ENCODE assay signal across 10 cellular contexts in the genomic region with DNA sequence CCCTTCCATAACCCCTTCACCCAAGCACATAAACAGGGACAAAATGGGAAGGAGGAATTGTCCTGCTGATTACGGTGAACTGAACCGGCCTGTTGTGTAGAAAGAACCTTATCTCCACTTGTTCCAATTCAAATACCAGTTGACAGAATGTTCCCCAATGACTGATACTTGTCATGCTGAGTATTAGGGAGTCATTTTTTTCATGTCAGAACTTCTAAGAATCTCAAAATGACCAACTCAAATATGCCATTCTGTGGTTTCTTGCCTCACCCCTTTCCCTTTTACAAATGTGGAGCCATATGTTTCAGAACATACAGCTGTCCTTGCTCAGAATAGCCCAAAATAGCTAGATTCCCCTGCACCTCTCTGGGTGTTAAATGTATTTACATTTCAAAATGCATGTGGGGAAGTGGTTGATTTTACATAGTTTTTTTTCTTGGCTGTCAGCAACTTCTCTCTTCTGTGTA.
A peak's percentile ranks its signal among the peaks of the same experiment; 100 is the strongest.
DNase-seq lines count a peak whose midpoint lies in the region; ATAC-seq, FAIRE-seq and TF ChIP-seq lines count a peak whose summit lies in the region.
"Had no signal": no experiment of that assay in that cellular context is flagged by ENCODE, and none has a peak within 500 bp of the region (broad histone marks: within the 10 kb centered on the region; RNA-seq: fewer than 3 reads in every experiment).

No MANE protein-coding gene starts in this region.

- H3K79me2 ChIP-seq in astrocyte (ENCODE audit: insufficient read depth, low read length), result no peaks in the 10 kb centered on the region

- no peak for TF ChIP-seq CTCF in astrocyte (IDR thresholded peaks at IDR 0.05; ENCODE audit: insufficient read depth, low read depth, low read length)

- peak; percentile 64 for ATAC-seq in HG03066 (IDR thresholded peaks at IDR 0.05; ENCODE audit: low read depth, unreplicated experiment)
- ATAC-seq in stimulated activated effector memory CD8-positive, alpha-beta T cell treated with anti-CD3 and anti-CD28 coated beads, Interleukin-12 subunit alpha, Interleukin-12 subunit beta, amount 100 ng/mL, for 72 hours, result peak; percentile 75

- no peaks in the 10 kb centered on the region for H3K36me3 Mint-ChIP-seq in astrocyte (ENCODE audit: low read depth, unreplicated experiment)
- no peaks in the 10 kb centered on the region for H3K36me3 Mint-ChIP-seq in stimulated activated effector memory CD8-positive, alpha-beta T cell treated with anti-CD3 and anti-CD28 coated beads, Interleukin-12 subunit alpha, Interleukin-12 subunit beta, amount 100 ng/mL, for 72 hours

- peaks cover 10% of the 10 kb centered on the region for H3K4me1 Mint-ChIP-seq in astrocyte (ENCODE audit: low read depth, unreplicated experiment)
- peaks cover 46% of the 10 kb centered on the region for H3K4me1 Mint-ChIP-seq in stimulated activated effector memory CD8-positive, alpha-beta T cell treated with anti-CD3 and anti-CD28 coated beads, Interleukin-12 subunit alpha, Interleukin-12 subunit beta, amount 100 ng/mL, for 72 hours

- H3K27ac Mint-ChIP-seq in astrocyte (ENCODE audit: unreplicated experiment), result no peak overlapping the region
- H3K27ac Mint-ChIP-seq in stimulated activated effector memory CD8-positive, alpha-beta T cell treated with anti-CD3 and anti-CD28 coated beads, Interleukin-12 subunit alpha, Interleukin-12 subunit beta, amount 100 ng/mL, for 72 hours, result no peak overlapping the region

- no peaks in the 10 kb centered on the region for H3K27me3 ChIP-seq in astrocyte (ENCODE audit: insufficient read depth, low read length)

- no peak overlapping the region for H3K4me3 Mint-ChIP-seq in astrocyte (ENCODE audit: unreplicated experiment)
- H3K4me3 Mint-ChIP-seq in stimulated activated effector memory CD8-positive, alpha-beta T cell treated with anti-CD3 and anti-CD28 coated beads, Interleukin-12 subunit alpha, Interleukin-12 subunit beta, amount 100 ng/mL, for 72 hours, result no peak overlapping the region

- H3K9me3 Mint-ChIP-seq in astrocyte (ENCODE audit: unreplicated experiment), result peaks cover 5% of the 10 kb centered on the region
- H3K9me3 Mint-ChIP-seq in stimulated activated effector memory CD8-positive, alpha-beta T cell treated with anti-CD3 and anti-CD28 coated beads, Interleukin-12 subunit alpha, Interleukin-12 subunit beta, amount 100 ng/mL, for 72 hours, result peaks cover 3% of the 10 kb centered on the region

- DNase-seq in SIG-M5 treated with dmso at 0.1 percent for 504 hours (lab: John Stamatoyannopoulos, UW; ENCODE audit: unreplicated experiment) (peak; percentile 49), SIG-M5 (lab: John Stamatoyannopoulos, UW) (no peak), astrocyte (ENCODE audit: low read depth) (peak; percentile 53), NCI-H226 (no peak), occipital lobe (lab: John Stamatoyannopoulos, UW) (no peak), amniotic stem cell (lab: John Stamatoyannopoulos, UW) (no peak)
- no peak for DNase-seq in stimulated activated effector memory CD8-positive, alpha-beta T cell treated with anti-CD3 and anti-CD28 coated beads, Interleukin-12 subunit alpha, Interleukin-12 subunit beta, amount 100 ng/mL, for 72 hours (ENCODE audit: low spot score in 2 of 2)
- DNase-seq: activated T-cell treated with anti-CD3 and anti-CD28 coated beads, Interleukin-2, amount 50 U/mL, for 1 hour; NCI-H526 had no signal

- H3K9ac ChIP-seq in astrocyte (ENCODE audit: low read length), result no peak overlapping the region

- H3K27ac ChIP-seq in astrocyte (ENCODE audit: low read depth, low read length), result no peak overlapping the region

- H4K20me1 ChIP-seq in astrocyte (ENCODE audit: insufficient read depth, low read length), result no peaks in the 10 kb centered on the region

- no peaks in the 10 kb centered on the region for H3K36me3 ChIP-seq in astrocyte (ENCODE audit: insufficient read depth, low read length)

- no peak overlapping the region for H2AFZ ChIP-seq in astrocyte (ENCODE audit: low read depth, low read length)

- H3K27me3 Mint-ChIP-seq in astrocyte (ENCODE audit: low read depth, unreplicated experiment), result no peaks in the 10 kb centered on the region

- no peak overlapping the region for H3K4me2 ChIP-seq in astrocyte (ENCODE audit: low read length)

- peaks cover under 1% of the 10 kb centered on the region for H3K4me1 ChIP-seq in astrocyte (ENCODE audit: insufficient read depth, low read length)

- H3K4me3 ChIP-seq in astrocyte (ENCODE audit: insufficient read depth, low read depth, low read length), result no peak overlapping the region

- no peaks in the 10 kb centered on the region for H3K9me3 ChIP-seq in astrocyte (ENCODE audit: insufficient read depth, low read depth, low read length)

- FAIRE-seq in astrocyte (lab: Jason Lieb, UNC), result no peak

Comparison
In these comparisons a context has a peak if more than half of its experiments do, and no peak if none do; other contexts are left out.
1. DNase-seq: peak in SIG-M5 treated with dmso at 0.1 percent for 504 hours (single experiment) and astrocyte (single experiment); none in SIG-M5 (single experiment), stimulated activated effector memory CD8-positive, alpha-beta T cell treated with anti-CD3 and anti-CD28 coated beads, Interleukin-12 subunit alpha, Interleukin-12 subunit beta, amount 100 ng/mL, for 72 hours (0 of 2), NCI-H226 (single experiment), occipital lobe (single experiment) and amniotic stem cell (single experiment).